2 cellular contexts compared by ENCODE assay signal in the genomic region with DNA sequence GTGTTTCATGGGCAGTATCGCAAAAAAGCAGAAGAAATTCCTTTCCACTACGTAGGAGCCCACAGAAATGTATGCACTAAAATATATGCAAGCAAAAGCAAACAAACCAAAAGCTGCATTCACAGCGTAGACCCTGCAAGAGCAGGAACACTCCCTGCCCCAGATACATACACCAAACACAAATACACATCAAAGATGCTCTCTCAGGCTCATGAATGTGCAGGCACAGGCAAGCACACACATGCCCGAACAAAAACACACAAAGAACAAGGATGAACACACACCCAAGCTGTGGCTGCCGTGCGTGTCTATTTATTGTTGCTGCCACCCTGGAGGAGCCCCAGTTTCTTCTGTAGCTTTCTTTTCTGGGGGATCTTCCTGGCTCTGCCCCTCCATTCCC.
TF ChIP-seq lines count a peak whose summit lies in the region.

No MANE protein-coding gene starts in this region.

TF ChIP-seq in IMR-90, 13 proteins besides CTCF, POLR2A, EP300 and RAD21:
- TF ChIP-seq NFE2L2 (IDR thresholded peaks at IDR 0.05; ENCODE audit: low read depth, low read length) (no peak), RFX5 (IDR thresholded peaks at IDR 0.05; ENCODE audit: low read depth, low read length) (no peak), MAZ (IDR thresholded peaks at IDR 0.05; ENCODE audit: borderline replicate concordance, low read depth, low read length) (no peak), CHD1 (IDR thresholded peaks at IDR 0.05; ENCODE audit: low read depth, low read length) (no peak), SMC3 (IDR thresholded peaks at IDR 0.05; ENCODE audit: low read depth, low read length) (no peak), CEBPB (IDR thresholded peaks at IDR 0.05; ENCODE audit: low read depth, low read length) (no peak), MAFK (IDR thresholded peaks at IDR 0.05; ENCODE audit: low read depth, low read length) (no peak), RCOR1 (IDR thresholded peaks at IDR 0.05; ENCODE audit: insufficient replicate concordance, low read length) (no peak), MXI1 (IDR thresholded peaks at IDR 0.05; ENCODE audit: borderline replicate concordance, low read depth, low read length) (no peak)
- TF ChIP-seq, protein P1, sequence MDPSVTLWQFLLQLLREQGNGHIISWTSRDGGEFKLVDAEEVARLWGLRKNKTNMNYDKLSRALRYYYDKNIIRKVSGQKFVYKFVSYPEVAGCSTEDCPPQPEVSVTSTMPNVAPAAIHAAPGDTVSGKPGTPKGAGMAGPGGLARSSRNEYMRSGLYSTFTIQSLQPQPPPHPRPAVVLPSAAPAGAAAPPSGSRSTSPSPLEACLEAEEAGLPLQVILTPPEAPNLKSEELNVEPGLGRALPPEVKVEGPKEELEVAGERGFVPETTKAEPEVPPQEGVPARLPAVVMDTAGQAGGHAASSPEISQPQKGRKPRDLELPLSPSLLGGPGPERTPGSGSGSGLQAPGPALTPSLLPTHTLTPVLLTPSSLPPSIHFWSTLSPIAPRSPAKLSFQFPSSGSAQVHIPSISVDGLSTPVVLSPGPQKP (IDR thresholded peaks at IDR 0.05; ENCODE audit: borderline replicate concordance, low read depth, low read length), result no peak
- TF ChIP-seq, protein P2, sequence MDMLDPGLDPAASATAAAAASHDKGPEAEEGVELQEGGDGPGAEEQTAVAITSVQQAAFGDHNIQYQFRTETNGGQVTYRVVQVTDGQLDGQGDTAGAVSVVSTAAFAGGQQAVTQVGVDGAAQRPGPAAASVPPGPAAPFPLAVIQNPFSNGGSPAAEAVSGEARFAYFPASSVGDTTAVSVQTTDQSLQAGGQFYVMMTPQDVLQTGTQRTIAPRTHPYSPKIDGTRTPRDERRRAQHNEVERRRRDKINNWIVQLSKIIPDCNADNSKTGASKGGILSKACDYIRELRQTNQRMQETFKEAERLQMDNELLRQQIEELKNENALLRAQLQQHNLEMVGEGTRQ (IDR thresholded peaks at IDR 0.05; ENCODE audit: low read depth, low read length), result no peak

TF ChIP-seq in liver, 16 proteins besides CTCF, POLR2A, EP300 and RAD21:
- TF ChIP-seq JUND (IDR thresholded peaks at IDR 0.05), result no peak
- TF ChIP-seq, protein P3, sequence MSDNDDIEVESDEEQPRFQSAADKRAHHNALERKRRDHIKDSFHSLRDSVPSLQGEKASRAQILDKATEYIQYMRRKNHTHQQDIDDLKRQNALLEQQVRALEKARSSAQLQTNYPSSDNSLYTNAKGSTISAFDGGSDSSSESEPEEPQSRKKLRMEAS (IDR thresholded peaks at IDR 0.05), result no peak
- TF ChIP-seq TAF1 (conservative IDR thresholded peaks at IDR 0.05), result no peak
- TF ChIP-seq, protein P4, sequence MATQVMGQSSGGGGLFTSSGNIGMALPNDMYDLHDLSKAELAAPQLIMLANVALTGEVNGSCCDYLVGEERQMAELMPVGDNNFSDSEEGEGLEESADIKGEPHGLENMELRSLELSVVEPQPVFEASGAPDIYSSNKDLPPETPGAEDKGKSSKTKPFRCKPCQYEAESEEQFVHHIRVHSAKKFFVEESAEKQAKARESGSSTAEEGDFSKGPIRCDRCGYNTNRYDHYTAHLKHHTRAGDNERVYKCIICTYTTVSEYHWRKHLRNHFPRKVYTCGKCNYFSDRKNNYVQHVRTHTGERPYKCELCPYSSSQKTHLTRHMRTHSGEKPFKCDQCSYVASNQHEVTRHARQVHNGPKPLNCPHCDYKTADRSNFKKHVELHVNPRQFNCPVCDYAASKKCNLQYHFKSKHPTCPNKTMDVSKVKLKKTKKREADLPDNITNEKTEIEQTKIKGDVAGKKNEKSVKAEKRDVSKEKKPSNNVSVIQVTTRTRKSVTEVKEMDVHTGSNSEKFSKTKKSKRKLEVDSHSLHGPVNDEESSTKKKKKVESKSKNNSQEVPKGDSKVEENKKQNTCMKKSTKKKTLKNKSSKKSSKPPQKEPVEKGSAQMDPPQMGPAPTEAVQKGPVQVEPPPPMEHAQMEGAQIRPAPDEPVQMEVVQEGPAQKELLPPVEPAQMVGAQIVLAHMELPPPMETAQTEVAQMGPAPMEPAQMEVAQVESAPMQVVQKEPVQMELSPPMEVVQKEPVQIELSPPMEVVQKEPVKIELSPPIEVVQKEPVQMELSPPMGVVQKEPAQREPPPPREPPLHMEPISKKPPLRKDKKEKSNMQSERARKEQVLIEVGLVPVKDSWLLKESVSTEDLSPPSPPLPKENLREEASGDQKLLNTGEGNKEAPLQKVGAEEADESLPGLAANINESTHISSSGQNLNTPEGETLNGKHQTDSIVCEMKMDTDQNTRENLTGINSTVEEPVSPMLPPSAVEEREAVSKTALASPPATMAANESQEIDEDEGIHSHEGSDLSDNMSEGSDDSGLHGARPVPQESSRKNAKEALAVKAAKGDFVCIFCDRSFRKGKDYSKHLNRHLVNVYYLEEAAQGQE (IDR thresholded peaks at IDR 0.05), result no peak
- TF ChIP-seq, protein P5, sequence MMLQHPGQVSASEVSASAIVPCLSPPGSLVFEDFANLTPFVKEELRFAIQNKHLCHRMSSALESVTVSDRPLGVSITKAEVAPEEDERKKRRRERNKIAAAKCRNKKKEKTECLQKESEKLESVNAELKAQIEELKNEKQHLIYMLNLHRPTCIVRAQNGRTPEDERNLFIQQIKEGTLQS (IDR thresholded peaks at IDR 0.05), result no peak
- no peak for TF ChIP-seq RXRA (IDR thresholded peaks at IDR 0.05)
- TF ChIP-seq, protein P6, sequence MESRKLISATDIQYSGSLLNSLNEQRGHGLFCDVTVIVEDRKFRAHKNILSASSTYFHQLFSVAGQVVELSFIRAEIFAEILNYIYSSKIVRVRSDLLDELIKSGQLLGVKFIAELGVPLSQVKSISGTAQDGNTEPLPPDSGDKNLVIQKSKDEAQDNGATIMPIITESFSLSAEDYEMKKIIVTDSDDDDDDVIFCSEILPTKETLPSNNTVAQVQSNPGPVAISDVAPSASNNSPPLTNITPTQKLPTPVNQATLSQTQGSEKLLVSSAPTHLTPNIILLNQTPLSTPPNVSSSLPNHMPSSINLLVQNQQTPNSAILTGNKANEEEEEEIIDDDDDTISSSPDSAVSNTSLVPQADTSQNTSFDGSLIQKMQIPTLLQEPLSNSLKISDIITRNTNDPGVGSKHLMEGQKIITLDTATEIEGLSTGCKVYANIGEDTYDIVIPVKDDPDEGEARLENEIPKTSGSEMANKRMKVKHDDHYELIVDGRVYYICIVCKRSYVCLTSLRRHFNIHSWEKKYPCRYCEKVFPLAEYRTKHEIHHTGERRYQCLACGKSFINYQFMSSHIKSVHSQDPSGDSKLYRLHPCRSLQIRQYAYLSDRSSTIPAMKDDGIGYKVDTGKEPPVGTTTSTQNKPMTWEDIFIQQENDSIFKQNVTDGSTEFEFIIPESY (IDR thresholded peaks at IDR 0.05), result no peak
- TF ChIP-seq NR2F2 (IDR thresholded peaks at IDR 0.05), result no peak
- no peak for TF ChIP-seq YY1 (IDR thresholded peaks at IDR 0.05)
- no peak for TF ChIP-seq HNF4A (conservative IDR thresholded peaks at IDR 0.05)
- TF ChIP-seq FOXA1 (IDR thresholded peaks at IDR 0.05), result no peak
- no peak for TF ChIP-seq SP1 (IDR thresholded peaks at IDR 0.05)
- no peak for TF ChIP-seq EGR1 (IDR thresholded peaks at IDR 0.05; ENCODE audit: low read depth in 2 of 2)
- TF ChIP-seq HNF4G (IDR thresholded peaks at IDR 0.05), result no peak
- TF ChIP-seq FOXA2 (IDR thresholded peaks at IDR 0.05), result no peak
- TF ChIP-seq GABPA (IDR thresholded peaks at IDR 0.05 in 1 of 2, conservative IDR thresholded peaks at IDR 0.05 in 1 of 2), result no peak
